Comparison of ENCODE assay signal across 8 cellular contexts in genomic region chr19:13051581-13052165, GRCh38. TPM values are rescaled to one million over a fixed set of nuclear protein-coding genes. Genes with fewer than 3 reads are reported as not detected.
DNase-seq lines count a peak whose midpoint lies in the region; ATAC-seq and TF ChIP-seq lines count a peak whose summit lies in the region.

No MANE protein-coding gene starts in this region.

- H3K9me3 ChIP-seq in esophagus squamous epithelium, result no peaks in the 10 kb centered on the region
- no peaks in the 10 kb centered on the region for H3K9me3 ChIP-seq in parathyroid adenoma (ENCODE audit: control insufficient read depth, low read length)

- H3K4me1 Mint-ChIP-seq in T-cell, result peaks cover 10 to 15% (median 14%) of the 10 kb centered on the region in 3 donors

- H3K27me3 Mint-ChIP-seq in T-cell, result peaks cover 3 to 13% of the 10 kb centered on the region in 2 donors

- DNase-seq in CD1c-positive myeloid dendritic cell (ENCODE audit: extremely low spot score) (peak; percentile 17), HuH-7 (ENCODE audit: low spot score) (peak; percentile 59), T-cell (peak in 8 of 34 experiments; percentile 4 to 36 (median 12)), esophagus squamous epithelium (lab: John Stamatoyannopoulos, UW) (no peak), SW 1271 (lab: John Stamatoyannopoulos, UW) (no peak)
- no peak for DNase-seq in activated effector memory CD4-positive, alpha-beta T cell treated with Interleukin-2 at 50 U/mL for 16 hours

- H3K27ac ChIP-seq in esophagus squamous epithelium (peak overlapping the region; percentile 27 to 97 (median 95)), parathyroid adenoma (no peak overlapping the region)

- TF ChIP-seq POLR2A in esophagus squamous epithelium (IDR thresholded peaks at IDR 0.05), result no peak

- ATAC-seq in T-cell (replicated peaks in 1 of 4) (peak in 3 of 4 experiments; percentile 52 to 73 (median 57)), HG02623 (IDR thresholded peaks at IDR 0.05; ENCODE audit: unreplicated experiment) (no peak)

- H3K27me3 ChIP-seq in esophagus squamous epithelium (no peaks in the 10 kb centered on the region), parathyroid adenoma (ENCODE audit: control insufficient read depth, insufficient read depth, low read length) (no peaks in the 10 kb centered on the region)

- peaks cover 0 to 17% (median 0%) of the 10 kb centered on the region in 3 donors for H3K36me3 ChIP-seq in esophagus squamous epithelium
- H3K36me3 ChIP-seq in parathyroid adenoma (ENCODE audit: control insufficient read depth, insufficient read depth, low read length), result no peaks in the 10 kb centered on the region

- H3K4me3 ChIP-seq in esophagus squamous epithelium, result peak overlapping the region in 3 of 4 donors; percentile 13 to 44 (median 18)
- no peak overlapping the region for H3K4me3 ChIP-seq in parathyroid adenoma (ENCODE audit: low read depth, low read length)

- H3K36me3 Mint-ChIP-seq in T-cell, result no peaks in the 10 kb centered on the region

- peak overlapping the region; percentile 80 for H2AFZ ChIP-seq in parathyroid adenoma

- H3K27ac Mint-ChIP-seq in T-cell, result no peak overlapping the region

- CTCF ChIA-PET in T-cell (lab: Charles Lee), result interaction anchor here in 1 of 2 donors (0.6 kb wide), 1 partner anchor 9 kb away, joined by 3 read pairs; no protein-coding TSS in a partner anchor

- TF ChIP-seq CTCF in esophagus squamous epithelium (IDR thresholded peaks at IDR 0.05), result no peak
- TF ChIP-seq CTCF in parathyroid adenoma (IDR thresholded peaks at IDR 0.05), result no peak

- no peak overlapping the region for H3K9ac ChIP-seq in parathyroid adenoma

- H3K4me3 Mint-ChIP-seq in T-cell, result peak overlapping the region; percentile 41 to 70 (median 60)

- H3K4me1 ChIP-seq in esophagus squamous epithelium (peaks cover 60 to 96% (median 69%) of the 10 kb centered on the region in 3 donors), parathyroid adenoma (peaks cover 8% of the 10 kb centered on the region)

- H3K4me2 ChIP-seq in parathyroid adenoma (ENCODE audit: low read length), result peak overlapping the region; percentile 56

- POLR2A ChIA-PET in T-cell (lab: Charles Lee), result no interaction called here

- intact Hi-C loops in esophagus squamous epithelium (cut with DNase I), result no loop called here

- H3K79me2 ChIP-seq in parathyroid adenoma, result no peaks in the 10 kb centered on the region

- H3K9me3 Mint-ChIP-seq in T-cell, result no peaks in the 10 kb centered on the region

- 4 to 8% methylated on average over 11 to 17 of the region's 23 CpGs for WGBS in esophagus squamous epithelium, 2 donors

RNA-seq across cellular contexts. Expression of gene LYL1, which starts 51.0 kb away (rescaled TPM):
- total RNA-seq in T-cell, result 10 to 100 TPM in 3 of 5 donors, 1 to 10 TPM in 2; 3.4 to 20.6 (median 15.4) TPM
- 10 to 100 TPM in 1 of 4 donors, 1 to 10 TPM in 3; 2.1 to 13.0 (median 3.9) TPM for total RNA-seq in esophagus squamous epithelium

RNA-seq across cellular contexts. Expression of gene NFIX, which starts 56.4 kb away (rescaled TPM):
- 1 to 10 TPM; 3.9 to 6.6 (median 6.3) TPM for total RNA-seq in T-cell
- 10 to 100 TPM; 32.3 to 81.2 (median 51.6) TPM for total RNA-seq in esophagus squamous epithelium

Comparison
In these comparisons a context has a peak if more than half of its experiments do, and no peak if none do; other contexts are left out.
1. DNase-seq: peak in CD1c-positive myeloid dendritic cell (single experiment) and HuH-7 (single experiment); none in esophagus squamous epithelium (single experiment), activated effector memory CD4-positive, alpha-beta T cell treated with Interleukin-2 at 50 U/mL for 16 hours (single experiment) and SW 1271 (0 of 2).
2. RNA of gene NFIX, which starts 56.4 kb away (total RNA-seq): 32.3 to 81.2 TPM in esophagus squamous epithelium; 3.9 to 6.6 TPM in T-cell; every median in the first group is over 4 times any median in the second.